9 cellular contexts compared by ENCODE assay signal in the genomic region with DNA sequence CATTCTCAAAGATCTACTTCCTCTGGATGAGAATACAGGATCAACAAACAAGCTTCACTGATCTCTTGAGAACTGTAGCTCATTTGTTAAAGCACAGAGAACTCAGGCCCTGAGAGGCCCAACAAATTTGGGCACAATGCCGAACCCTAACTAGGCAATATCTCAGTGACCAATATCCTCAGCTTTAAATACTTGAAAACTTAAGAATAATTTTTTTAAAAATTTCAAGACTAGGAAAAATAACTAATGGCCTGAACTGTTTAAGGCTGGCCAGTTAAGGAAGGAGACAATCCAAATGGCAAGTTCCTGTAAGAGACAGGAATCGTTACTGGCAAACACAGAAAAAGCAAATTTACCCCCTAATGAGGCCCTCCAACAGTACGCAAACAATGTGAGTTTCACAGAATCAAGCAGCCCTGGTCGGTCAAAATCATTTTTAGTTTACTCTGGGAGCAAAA. TPM values are rescaled to one million over a fixed set of nuclear protein-coding genes. Genes with fewer than 3 reads are reported as not detected.
A peak's percentile ranks its signal among the peaks of the same experiment; 100 is the strongest.
DNase-seq lines count a peak whose midpoint lies in the region; ATAC-seq and TF ChIP-seq lines count a peak whose summit lies in the region.
"Had no signal": no experiment of that assay in that cellular context is flagged by ENCODE, and none has a peak within 500 bp of the region (broad histone marks: within the 10 kb centered on the region; RNA-seq: fewer than 3 reads in every experiment).

No MANE protein-coding gene starts in this region.

- peak overlapping the region; percentile 0 to 56 for H3K9ac ChIP-seq in stomach smooth muscle (ENCODE audit: low read length in 2 of 2)

- H3K9me3 ChIP-seq in stomach smooth muscle (ENCODE audit: control insufficient read depth in 2 of 2, low read length in 2 of 2): no peaks in the 10 kb centered on the region
- H3K9me3 ChIP-seq in CD8-positive, alpha-beta T cell (ENCODE audit: low read length): no peaks in the 10 kb centered on the region

- peak overlapping the region; percentile 87 for H3K27ac Mint-ChIP-seq in chondrocyte (ENCODE audit: unreplicated experiment)
- no peak overlapping the region for H3K27ac Mint-ChIP-seq in CD8-positive, alpha-beta T cell

- POLR2A ChIA-PET in CD8-positive, alpha-beta T cell (lab: Charles Lee): no interaction called here

- intact Hi-C loops in CD8-positive, alpha-beta T cell (cut with DNase I, micrococcal nuclease): no loop called here

- peak overlapping the region; percentile 8 for H3K27ac ChIP-seq in layer of hippocampus (ENCODE audit: low read depth, low read length)
- H3K27ac ChIP-seq in stomach smooth muscle (ENCODE audit: low read length): no peak overlapping the region
- H3K27ac ChIP-seq in CD8-positive, alpha-beta T cell (ENCODE audit: low read depth, low read length): no peak overlapping the region

- DNase-seq in chondrocyte (ENCODE audit: low spot score) (no peak), SKM-1 treated with dmso at 0.1 percent for 144 hours (lab: John Stamatoyannopoulos, UW; ENCODE audit: unreplicated experiment) (no peak), NOMO-1 (lab: John Stamatoyannopoulos, UW; ENCODE audit: unreplicated experiment in 2 of 2) (no peak)
- DNase-seq in CD8-positive, alpha-beta T cell: no peak
- DNase-seq: erythroblast had no signal

- peak overlapping the region in 1 of 2 donors; percentile 56 for H3K4me3 ChIP-seq in stomach smooth muscle (ENCODE audit: low read length in 2 of 2)
- no peak overlapping the region for H3K4me3 ChIP-seq in CD8-positive, alpha-beta T cell (ENCODE audit: low read depth, low read length)

- TF ChIP-seq RAD21 in Ishikawa (IDR thresholded peaks at IDR 0.05; ENCODE audit: low read depth): no peak

- H3K27me3 ChIP-seq in layer of hippocampus (ENCODE audit: control insufficient read depth, insufficient read depth, low read length): no peaks in the 10 kb centered on the region
- H3K27me3 ChIP-seq in stomach smooth muscle (ENCODE audit: control insufficient read depth in 1 of 2, insufficient read depth in 2 of 2, low read length in 2 of 2): no peaks in the 10 kb centered on the region
- no peaks in the 10 kb centered on the region for H3K27me3 ChIP-seq in CD8-positive, alpha-beta T cell (ENCODE audit: insufficient read depth, low read length)

- no peaks in the 10 kb centered on the region for H3K27me3 Mint-ChIP-seq in chondrocyte (ENCODE audit: low read depth)
- H3K27me3 Mint-ChIP-seq in CD8-positive, alpha-beta T cell (ENCODE audit: low read depth): no peaks in the 10 kb centered on the region

- no peak for ATAC-seq in GM18867 (IDR thresholded peaks at IDR 0.05; ENCODE audit: unreplicated experiment)
- ATAC-seq in CD8-positive, alpha-beta T cell: no peak

- TF ChIP-seq CTCF in chondrocyte (IDR thresholded peaks at IDR 0.05): no peak
- TF ChIP-seq CTCF in CD8-positive, alpha-beta T cell (IDR thresholded peaks at IDR 0.05): no peak

- no peaks in the 10 kb centered on the region for H3K9me3 Mint-ChIP-seq in chondrocyte (ENCODE audit: low read depth)
- H3K9me3 Mint-ChIP-seq in CD8-positive, alpha-beta T cell: no peaks in the 10 kb centered on the region

- peaks cover 47% of the 10 kb centered on the region for H3K4me1 Mint-ChIP-seq in chondrocyte (ENCODE audit: low read depth)
- H3K4me1 Mint-ChIP-seq in CD8-positive, alpha-beta T cell (ENCODE audit: low read depth): peaks cover 10% of the 10 kb centered on the region

- peak overlapping the region; percentile 42 for H3K4me3 Mint-ChIP-seq in chondrocyte (ENCODE audit: unreplicated experiment)
- H3K4me3 Mint-ChIP-seq in CD8-positive, alpha-beta T cell: no peak overlapping the region

- H3K36me3 ChIP-seq in stomach smooth muscle (ENCODE audit: control insufficient read depth in 2 of 2, insufficient read depth in 2 of 2, low read length in 2 of 2): peaks cover 0 to 2% of the 10 kb centered on the region in 2 donors
- no peaks in the 10 kb centered on the region for H3K36me3 ChIP-seq in CD8-positive, alpha-beta T cell (ENCODE audit: insufficient read depth, low read length)

- TF ChIP-seq EP300 in Ishikawa (IDR thresholded peaks at IDR 0.05; ENCODE audit: borderline replicate concordance): no peak

- H3K4me1 ChIP-seq in stomach smooth muscle (ENCODE audit: control insufficient read depth, insufficient read depth, low read length): peaks cover 4% of the 10 kb centered on the region
- H3K4me1 ChIP-seq in CD8-positive, alpha-beta T cell (ENCODE audit: insufficient read depth, low read length): no peaks in the 10 kb centered on the region

- peaks cover 12% of the 10 kb centered on the region for H3K36me3 Mint-ChIP-seq in chondrocyte (ENCODE audit: low read depth)
- H3K36me3 Mint-ChIP-seq in CD8-positive, alpha-beta T cell: peaks cover 60% of the 10 kb centered on the region

- CTCF ChIA-PET in CD8-positive, alpha-beta T cell (lab: Charles Lee): no interaction called here

TF ChIP-seq in Ishikawa, 13 proteins besides CTCF, POLR2A, EP300 and RAD21:
- TF ChIP-seq NFIC (IDR thresholded peaks at IDR 0.05): peak; percentile 20; the same call in 1 of the 2 replicates
- no peak for TF ChIP-seq TCF12 (IDR thresholded peaks at IDR 0.05; ENCODE audit: low read depth)
- TF ChIP-seq YY1 (IDR thresholded peaks at IDR 0.05; ENCODE audit: low read depth): no peak
- TF ChIP-seq TEAD4 (IDR thresholded peaks at IDR 0.05): no peak

RNA-seq across cellular contexts. Expression of a gene that starts 39.7 kb away (rescaled TPM):
- total RNA-seq in chondrocyte: 73.5 to 81.0 TPM (median 78.7 TPM) in 3 replicates
- total RNA-seq in CD8-positive, alpha-beta T cell: 10 to 100 TPM; 50.5 to 54.6 TPM
